23 cellular contexts compared by ENCODE assay signal in genomic region chr19:13757805-13758772, GRCh38.
"Had no signal": no experiment of that assay in that cellular context is flagged by ENCODE, and none has a peak within 500 bp of the region (broad histone marks: within the 10 kb centered on the region; RNA-seq: fewer than 3 reads in every experiment).

No MANE protein-coding gene starts in this region.

- H3K27ac Mint-ChIP-seq: activated naive CD4-positive, alpha-beta T cell treated with anti-CD3 and anti-CD28 coated beads for 36 hours; activated naive CD8-positive, alpha-beta T cell treated with anti-CD3 and anti-CD28 coated beads, Interleukin-2, amount 10 ng/mL, durations not matched to agents 7 days and 5 days; nephron; stimulated activated memory B cell treated with anti-CD40 and anti-IgM and Interleukin-4, amounts not matched to agents 10 μg/mL and 1 μg/mL and 100 μg/mL, for 72 hours; T-helper 1 cell treated with Interleukin-12 subunit alpha and Interleukin-12 subunit beta and Interleukin-4 antibody, amounts not matched to agents 30 μg/mL and 1 μg/mL, for 36 hours had no signal

- H3K9me3 ChIP-seq: gastrocnemius medialis, left ventricle myocardium inferior, ovary, prostate gland, sigmoid colon, tibial nerve had no signal

- H3K4me3 ChIP-seq: gastrocnemius medialis, left ventricle myocardium inferior, ovary, prostate gland, sigmoid colon, tibial nerve had no signal

- DNase-seq: activated CD4-positive, alpha-beta T cell treated with anti-CD3 and anti-CD28 coated beads for 4 hours; activated CD4-positive, alpha-beta T cell treated with anti-CD3 and anti-CD28 coated beads, Interleukin-2, amount 50 U/mL, for 4 hours; activated effector memory CD4-positive, alpha-beta T cell treated with anti-CD3 and anti-CD28 coated beads, Interleukin-2, amount 50 U/mL, for 16 hours; activated naive CD4-positive, alpha-beta T cell treated with anti-CD3 and anti-CD28 coated beads for 36 hours; activated naive CD8-positive, alpha-beta T cell treated with anti-CD3 and anti-CD28 coated beads, Interleukin-2, amount 10 ng/mL, durations not matched to agents 7 days and 5 days; amniotic stem cell; central memory CD4-positive, alpha-beta T cell; gastrocnemius medialis; glutamatergic neuron; left ventricle myocardium inferior; retina; sigmoid colon; small intestine; stimulated activated CD4-positive, alpha-beta T cell treated with anti-CD3 and anti-CD28 coated beads, Interleukin-4, amount 100 ng/mL, for 24 hours; T-helper 9 cell had no signal

- H3K27me3 ChIP-seq: gastrocnemius medialis, ovary, sigmoid colon, tibial nerve had no signal

- H3K4me1 Mint-ChIP-seq: activated naive CD8-positive, alpha-beta T cell treated with anti-CD3 and anti-CD28 coated beads, Interleukin-2, amount 10 ng/mL, durations not matched to agents 7 days and 5 days; nephron; stimulated activated memory B cell treated with anti-CD40 and anti-IgM and Interleukin-4, amounts not matched to agents 10 μg/mL and 1 μg/mL and 100 μg/mL, for 72 hours had no signal

- H3K27ac ChIP-seq: epithelial cell of prostate, gastrocnemius medialis, left ventricle myocardium inferior, ovary, prostate gland, sigmoid colon, tibial nerve, VCaP had no signal

- H3K27me3 Mint-ChIP-seq: activated naive CD8-positive, alpha-beta T cell treated with anti-CD3 and anti-CD28 coated beads, Interleukin-2, amount 10 ng/mL, durations not matched to agents 7 days and 5 days; stimulated activated memory B cell treated with anti-CD40 and anti-IgM and Interleukin-4, amounts not matched to agents 10 μg/mL and 1 μg/mL and 100 μg/mL, for 72 hours had no signal

- H3K36me3 ChIP-seq: ovary had no signal

- H3K4me3 Mint-ChIP-seq: activated naive CD4-positive, alpha-beta T cell treated with anti-CD3 and anti-CD28 coated beads for 36 hours; activated naive CD8-positive, alpha-beta T cell treated with anti-CD3 and anti-CD28 coated beads, Interleukin-2, amount 10 ng/mL, durations not matched to agents 7 days and 5 days; nephron; stimulated activated memory B cell treated with anti-CD40 and anti-IgM and Interleukin-4, amounts not matched to agents 10 μg/mL and 1 μg/mL and 100 μg/mL, for 72 hours; T-helper 1 cell treated with Interleukin-12 subunit alpha and Interleukin-12 subunit beta and Interleukin-4 antibody, amounts not matched to agents 30 μg/mL and 1 μg/mL, for 36 hours had no signal

- H3K4me1 ChIP-seq: gastrocnemius medialis, left ventricle myocardium inferior, prostate gland, sigmoid colon, tibial nerve had no signal

- H3K9me3 Mint-ChIP-seq: activated naive CD4-positive, alpha-beta T cell treated with anti-CD3 and anti-CD28 coated beads for 36 hours; activated naive CD8-positive, alpha-beta T cell treated with anti-CD3 and anti-CD28 coated beads, Interleukin-2, amount 10 ng/mL, durations not matched to agents 7 days and 5 days; nephron; stimulated activated memory B cell treated with anti-CD40 and anti-IgM and Interleukin-4, amounts not matched to agents 10 μg/mL and 1 μg/mL and 100 μg/mL, for 72 hours; T-helper 1 cell treated with Interleukin-12 subunit alpha and Interleukin-12 subunit beta and Interleukin-4 antibody, amounts not matched to agents 30 μg/mL and 1 μg/mL, for 36 hours had no signal
